Comparison of ENCODE assay signal across 2 cellular contexts in genomic region chr1:29453502-29454240, GRCh38.
A peak's percentile ranks its signal among the peaks of the same experiment; 100 is the strongest.
TF ChIP-seq lines count a peak whose summit lies in the region.

No MANE protein-coding gene starts in this region.

TF ChIP-seq in GM12891, 5 proteins besides CTCF, POLR2A, EP300 and RAD21:
- TF ChIP-seq POU2F2 (IDR thresholded peaks at IDR 0.05; ENCODE audit: low read depth, low read length) (no peak), POLR2AphosphoS5 (IDR thresholded peaks at IDR 0.05; ENCODE audit: low read depth, low read length) (no peak), TAF1 (IDR thresholded peaks at IDR 0.05; ENCODE audit: low read depth, low read length) (no peak), SPI1 (IDR thresholded peaks at IDR 0.05; ENCODE audit: low read depth, low read length) (no peak), PAX5 (IDR thresholded peaks at IDR 0.05; ENCODE audit: insufficient read depth, low read length, severe bottlenecking) (no peak)
TF ChIP-seq in GM12891: peak in this region for 0.

TF ChIP-seq in H1, 55 proteins besides CTCF, POLR2A, EP300 and RAD21:
- TF ChIP-seq, protein P1, sequence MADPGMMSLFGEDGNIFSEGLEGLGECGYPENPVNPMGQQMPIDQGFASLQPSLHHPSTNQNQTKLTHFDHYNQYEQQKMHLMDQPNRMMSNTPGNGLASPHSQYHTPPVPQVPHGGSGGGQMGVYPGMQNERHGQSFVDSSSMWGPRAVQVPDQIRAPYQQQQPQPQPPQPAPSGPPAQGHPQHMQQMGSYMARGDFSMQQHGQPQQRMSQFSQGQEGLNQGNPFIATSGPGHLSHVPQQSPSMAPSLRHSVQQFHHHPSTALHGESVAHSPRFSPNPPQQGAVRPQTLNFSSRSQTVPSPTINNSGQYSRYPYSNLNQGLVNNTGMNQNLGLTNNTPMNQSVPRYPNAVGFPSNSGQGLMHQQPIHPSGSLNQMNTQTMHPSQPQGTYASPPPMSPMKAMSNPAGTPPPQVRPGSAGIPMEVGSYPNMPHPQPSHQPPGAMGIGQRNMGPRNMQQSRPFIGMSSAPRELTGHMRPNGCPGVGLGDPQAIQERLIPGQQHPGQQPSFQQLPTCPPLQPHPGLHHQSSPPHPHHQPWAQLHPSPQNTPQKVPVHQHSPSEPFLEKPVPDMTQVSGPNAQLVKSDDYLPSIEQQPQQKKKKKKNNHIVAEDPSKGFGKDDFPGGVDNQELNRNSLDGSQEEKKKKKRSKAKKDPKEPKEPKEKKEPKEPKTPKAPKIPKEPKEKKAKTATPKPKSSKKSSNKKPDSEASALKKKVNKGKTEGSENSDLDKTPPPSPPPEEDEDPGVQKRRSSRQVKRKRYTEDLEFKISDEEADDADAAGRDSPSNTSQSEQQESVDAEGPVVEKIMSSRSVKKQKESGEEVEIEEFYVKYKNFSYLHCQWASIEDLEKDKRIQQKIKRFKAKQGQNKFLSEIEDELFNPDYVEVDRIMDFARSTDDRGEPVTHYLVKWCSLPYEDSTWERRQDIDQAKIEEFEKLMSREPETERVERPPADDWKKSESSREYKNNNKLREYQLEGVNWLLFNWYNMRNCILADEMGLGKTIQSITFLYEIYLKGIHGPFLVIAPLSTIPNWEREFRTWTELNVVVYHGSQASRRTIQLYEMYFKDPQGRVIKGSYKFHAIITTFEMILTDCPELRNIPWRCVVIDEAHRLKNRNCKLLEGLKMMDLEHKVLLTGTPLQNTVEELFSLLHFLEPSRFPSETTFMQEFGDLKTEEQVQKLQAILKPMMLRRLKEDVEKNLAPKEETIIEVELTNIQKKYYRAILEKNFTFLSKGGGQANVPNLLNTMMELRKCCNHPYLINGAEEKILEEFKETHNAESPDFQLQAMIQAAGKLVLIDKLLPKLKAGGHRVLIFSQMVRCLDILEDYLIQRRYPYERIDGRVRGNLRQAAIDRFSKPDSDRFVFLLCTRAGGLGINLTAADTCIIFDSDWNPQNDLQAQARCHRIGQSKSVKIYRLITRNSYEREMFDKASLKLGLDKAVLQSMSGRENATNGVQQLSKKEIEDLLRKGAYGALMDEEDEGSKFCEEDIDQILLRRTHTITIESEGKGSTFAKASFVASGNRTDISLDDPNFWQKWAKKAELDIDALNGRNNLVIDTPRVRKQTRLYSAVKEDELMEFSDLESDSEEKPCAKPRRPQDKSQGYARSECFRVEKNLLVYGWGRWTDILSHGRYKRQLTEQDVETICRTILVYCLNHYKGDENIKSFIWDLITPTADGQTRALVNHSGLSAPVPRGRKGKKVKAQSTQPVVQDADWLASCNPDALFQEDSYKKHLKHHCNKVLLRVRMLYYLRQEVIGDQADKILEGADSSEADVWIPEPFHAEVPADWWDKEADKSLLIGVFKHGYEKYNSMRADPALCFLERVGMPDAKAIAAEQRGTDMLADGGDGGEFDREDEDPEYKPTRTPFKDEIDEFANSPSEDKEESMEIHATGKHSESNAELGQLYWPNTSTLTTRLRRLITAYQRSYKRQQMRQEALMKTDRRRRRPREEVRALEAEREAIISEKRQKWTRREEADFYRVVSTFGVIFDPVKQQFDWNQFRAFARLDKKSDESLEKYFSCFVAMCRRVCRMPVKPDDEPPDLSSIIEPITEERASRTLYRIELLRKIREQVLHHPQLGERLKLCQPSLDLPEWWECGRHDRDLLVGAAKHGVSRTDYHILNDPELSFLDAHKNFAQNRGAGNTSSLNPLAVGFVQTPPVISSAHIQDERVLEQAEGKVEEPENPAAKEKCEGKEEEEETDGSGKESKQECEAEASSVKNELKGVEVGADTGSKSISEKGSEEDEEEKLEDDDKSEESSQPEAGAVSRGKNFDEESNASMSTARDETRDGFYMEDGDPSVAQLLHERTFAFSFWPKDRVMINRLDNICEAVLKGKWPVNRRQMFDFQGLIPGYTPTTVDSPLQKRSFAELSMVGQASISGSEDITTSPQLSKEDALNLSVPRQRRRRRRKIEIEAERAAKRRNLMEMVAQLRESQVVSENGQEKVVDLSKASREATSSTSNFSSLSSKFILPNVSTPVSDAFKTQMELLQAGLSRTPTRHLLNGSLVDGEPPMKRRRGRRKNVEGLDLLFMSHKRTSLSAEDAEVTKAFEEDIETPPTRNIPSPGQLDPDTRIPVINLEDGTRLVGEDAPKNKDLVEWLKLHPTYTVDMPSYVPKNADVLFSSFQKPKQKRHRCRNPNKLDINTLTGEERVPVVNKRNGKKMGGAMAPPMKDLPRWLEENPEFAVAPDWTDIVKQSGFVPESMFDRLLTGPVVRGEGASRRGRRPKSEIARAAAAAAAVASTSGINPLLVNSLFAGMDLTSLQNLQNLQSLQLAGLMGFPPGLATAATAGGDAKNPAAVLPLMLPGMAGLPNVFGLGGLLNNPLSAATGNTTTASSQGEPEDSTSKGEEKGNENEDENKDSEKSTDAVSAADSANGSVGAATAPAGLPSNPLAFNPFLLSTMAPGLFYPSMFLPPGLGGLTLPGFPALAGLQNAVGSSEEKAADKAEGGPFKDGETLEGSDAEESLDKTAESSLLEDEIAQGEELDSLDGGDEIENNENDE (IDR thresholded peaks at IDR 0.05; ENCODE audit: insufficient replicate concordance, low read length): no peak
- TF ChIP-seq SP1 (IDR thresholded peaks at IDR 0.05; ENCODE audit: low read depth, low read length): 0 out of 2 replicates have a peak, but pooled peaks have one; percentile 48
